ENCODE assay signal across 1 cellular context in genomic region chr7:1667566-1668485, GRCh38.
TF ChIP-seq lines count a peak whose summit lies in the region.

No MANE protein-coding gene starts in this region.

TF ChIP-seq in HepG2, 621 proteins besides CTCF, POLR2A, EP300 and RAD21 (continued from another document and continues in another):
- TF ChIP-seq TRIM22 (IDR thresholded peaks at IDR 0.05) = no peak
- no peak for TF ChIP-seq ZBTB40 (IDR thresholded peaks at IDR 0.05)
- TF ChIP-seq ZBTB40 (CRISPR knock-in tag; IDR thresholded peaks at IDR 0.05) = no peak
- TF ChIP-seq PBX3 (CRISPR knock-in tag; IDR thresholded peaks at IDR 0.05; ENCODE audit: borderline replicate concordance) = no peak
- TF ChIP-seq KDM1A (CRISPR knock-in tag; IDR thresholded peaks at IDR 0.05) = peak; percentile 41; the same call in 1 of the 2 replicates
- TF ChIP-seq ZBTB44 (CRISPR knock-in tag; IDR thresholded peaks at IDR 0.05) = no peak
- TF ChIP-seq TCF12 (IDR thresholded peaks at IDR 0.05) = no peak
- TF ChIP-seq TCF12 (CRISPR knock-in tag; IDR thresholded peaks at IDR 0.05) = no peak
- no peak for TF ChIP-seq SP2 (CRISPR knock-in tag; IDR thresholded peaks at IDR 0.05)
- no peak for TF ChIP-seq TEAD2 (CRISPR knock-in tag; IDR thresholded peaks at IDR 0.05)
- TF ChIP-seq ZC3H13 (CRISPR knock-in tag; IDR thresholded peaks at IDR 0.05) = no peak
- TF ChIP-seq ZNF451 (CRISPR knock-in tag; IDR thresholded peaks at IDR 0.05) = no peak
- TF ChIP-seq ZNF234 (CRISPR knock-in tag; conservative IDR thresholded peaks at IDR 0.05) = 0 out of 2 replicates have a peak, but pooled peaks have one; percentile 21
- TF ChIP-seq ZNF740 (CRISPR knock-in tag; IDR thresholded peaks at IDR 0.05) = no peak
- no peak for TF ChIP-seq BRF2 (CRISPR knock-in tag; IDR thresholded peaks at IDR 0.05)
- 0 out of 2 replicates have a peak, but pooled peaks have one; percentile 7 for TF ChIP-seq HNF4G (IDR thresholded peaks at IDR 0.05; ENCODE audit: borderline replicate concordance, low read depth, low read length)
- no peak for TF ChIP-seq HNF4G (CRISPR knock-in tag; IDR thresholded peaks at IDR 0.05; ENCODE audit: borderline replicate concordance, low read depth)
- TF ChIP-seq ZFP36 (IDR thresholded peaks at IDR 0.05; ENCODE audit: borderline replicate concordance, low read depth, low read length, partially characterized antibody) = no peak
- no peak for TF ChIP-seq MED13 (CRISPR knock-in tag; IDR thresholded peaks at IDR 0.05)
- TF ChIP-seq HNF4A (CRISPR knock-in tag; IDR thresholded peaks at IDR 0.05) = peak; percentile 13; the same call in 1 of the 2 replicates
- no peak for TF ChIP-seq SETDB1 (CRISPR knock-in tag; IDR thresholded peaks at IDR 0.05; ENCODE audit: borderline replicate concordance)
- no peak for TF ChIP-seq ZNF44 (CRISPR knock-in tag; IDR thresholded peaks at IDR 0.05)
- no peak for TF ChIP-seq WIZ (CRISPR knock-in tag; IDR thresholded peaks at IDR 0.05)
- TF ChIP-seq CHD4 (IDR thresholded peaks at IDR 0.05; ENCODE audit: borderline replicate concordance, low read length) = 0 out of 2 replicates have a peak, but pooled peaks have one; percentile 21
- no peak for TF ChIP-seq TBX3 (IDR thresholded peaks at IDR 0.05; ENCODE audit: borderline replicate concordance)
- no peak for TF ChIP-seq ZNF414 (CRISPR knock-in tag; IDR thresholded peaks at IDR 0.05)
- no peak for TF ChIP-seq TFDP1 (CRISPR knock-in tag; IDR thresholded peaks at IDR 0.05; ENCODE audit: borderline replicate concordance)
- no peak for TF ChIP-seq ASH2L (IDR thresholded peaks at IDR 0.05; ENCODE audit: insufficient read length, low read depth, low read length)
- no peak for TF ChIP-seq NFE2 (CRISPR knock-in tag; IDR thresholded peaks at IDR 0.05)
- TF ChIP-seq ZNF552 (CRISPR knock-in tag; IDR thresholded peaks at IDR 0.05; ENCODE audit: borderline replicate concordance) = no peak
- TF ChIP-seq PRDM15 (CRISPR knock-in tag; IDR thresholded peaks at IDR 0.05) = no peak
- TF ChIP-seq ZFP62 (CRISPR knock-in tag; IDR thresholded peaks at IDR 0.05) = no peak
- no peak for TF ChIP-seq U2AF1 (optimal IDR thresholded peaks at IDR 0.05; ENCODE audit: low read depth, low read length)
- peak; percentile 39 for TF ChIP-seq HNRNPLL (IDR thresholded peaks at IDR 0.05; ENCODE audit: low read depth, low read length, poor library complexity, severe bottlenecking)
- no peak for TF ChIP-seq REL (CRISPR knock-in tag; conservative IDR thresholded peaks at IDR 0.05)
- TF ChIP-seq TAF15 (IDR thresholded peaks at IDR 0.05; ENCODE audit: low read depth, low read length, poor library complexity, severe bottlenecking) = no peak
- TF ChIP-seq ARNT (IDR thresholded peaks at IDR 0.05) = no peak
- TF ChIP-seq ZNF275 (CRISPR knock-in tag; IDR thresholded peaks at IDR 0.05; ENCODE audit: borderline replicate concordance) = no peak
- TF ChIP-seq ZMYM4 (CRISPR knock-in tag; IDR thresholded peaks at IDR 0.05) = no peak
- no peak for TF ChIP-seq ZNF446 (CRISPR knock-in tag; IDR thresholded peaks at IDR 0.05)
- TF ChIP-seq ETV5 (CRISPR knock-in tag; IDR thresholded peaks at IDR 0.05; ENCODE audit: borderline replicate concordance) = no peak
